In genomic region chr2:65024149-65024829, GRCh38 we compare ENCODE assay signal across 12 cellular contexts. TPM values are rescaled to one million over a fixed set of nuclear protein-coding genes. Genes with fewer than 3 reads are reported as not detected.
A peak's percentile ranks its signal among the peaks of the same experiment; 100 is the strongest.
DNase-seq lines count a peak whose midpoint lies in the region; ATAC-seq, FAIRE-seq and TF ChIP-seq lines count a peak whose summit lies in the region.
"Had no signal": no experiment of that assay in that cellular context is flagged by ENCODE, and none has a peak within 500 bp of the region (broad histone marks: within the 10 kb centered on the region; RNA-seq: fewer than 3 reads in every experiment).

No MANE protein-coding gene starts in this region.

- H3K79me2 ChIP-seq in keratinocyte (ENCODE audit: control insufficient read depth, insufficient read depth, low read length) (no peaks in the 10 kb centered on the region), hepatocyte (no peaks in the 10 kb centered on the region)

- H3K9me2 ChIP-seq in hepatocyte (replicated peaks; ENCODE audit: insufficient read depth): no peaks in the 10 kb centered on the region

- H3K36me3 ChIP-seq in keratinocyte (ENCODE audit: control insufficient read depth in 2 of 2, extremely low read depth in 1 of 2, insufficient read depth in 2 of 2, low read length in 2 of 2): peaks cover 5 to 14% of the 10 kb centered on the region in 2 experiments
- H3K36me3 ChIP-seq in hepatocyte (replicated peaks; ENCODE audit: insufficient read depth, low read depth): no peaks in the 10 kb centered on the region

- POLR2A ChIA-PET in activated B cell treated with CpG ODN at 0.5 μM for 24 hours (lab: Charles Lee): interaction anchor here (0.8 to 5.3 kb wide), 6 partner anchors 9 to 106 kb away, joined by 3 to 76 read pairs (median 6); partner anchors contain the start of gene SLC1A4

- no peaks in the 10 kb centered on the region for H3K27me3 Mint-ChIP-seq in activated B cell treated with CpG ODN at 0.5 μM for 24 hours
- H3K27me3 Mint-ChIP-seq: activated CD4-positive, alpha-beta T cell treated with anti-CD3 and anti-CD28 coated beads, Interleukin-2, amount 10 ng/mL, durations not matched to agents 7 days and 5 days had no signal

- H3K9me3 Mint-ChIP-seq in activated B cell treated with CpG ODN at 0.5 μM for 24 hours: no peaks in the 10 kb centered on the region
- H3K9me3 Mint-ChIP-seq: activated CD4-positive, alpha-beta T cell treated with anti-CD3 and anti-CD28 coated beads, Interleukin-2, amount 10 ng/mL, durations not matched to agents 7 days and 5 days had no signal

- DNase-seq in AG09319 (ENCODE audit: extremely low read depth, low read depth) (peak; percentile 53), HPDE6-E6E7 (ENCODE audit: extremely low spot score) (peak; percentile 37), activated B cell treated with CpG ODN at 0.5 μM for 24 hours (no peak), keratinocyte (ENCODE audit: low read depth, low spot score) (peak; percentile 81), hepatocyte (ENCODE audit: low spot score) (no peak), GM19238 (ENCODE audit: insufficient read length, low spot score) (no peak), amniotic stem cell (lab: John Stamatoyannopoulos, UW) (no peak)
- DNase-seq: activated CD4-positive, alpha-beta T cell treated with anti-CD3 and anti-CD28 coated beads, Interleukin-2, amount 10 ng/mL, durations not matched to agents 7 days and 5 days; foreskin melanocyte; retina had no signal

- H3K4me3 Mint-ChIP-seq in activated B cell treated with CpG ODN at 0.5 μM for 24 hours: peak overlapping the region; percentile 29
- H3K4me3 Mint-ChIP-seq: activated CD4-positive, alpha-beta T cell treated with anti-CD3 and anti-CD28 coated beads, Interleukin-2, amount 10 ng/mL, durations not matched to agents 7 days and 5 days had no signal

- peaks cover 22% of the 10 kb centered on the region for H3K4me1 ChIP-seq in keratinocyte (ENCODE audit: control insufficient read depth, extremely low read depth, insufficient read depth, low read length)
- peaks cover 10% of the 10 kb centered on the region for H3K4me1 ChIP-seq in hepatocyte (ENCODE audit: insufficient read depth)

- no peaks in the 10 kb centered on the region for H3K27me3 ChIP-seq in keratinocyte (ENCODE audit: control insufficient read depth, extremely low read depth, insufficient read depth, low read length)
- no peaks in the 10 kb centered on the region for H3K27me3 ChIP-seq in hepatocyte

- H3K27ac ChIP-seq in keratinocyte (ENCODE audit: control insufficient read depth, insufficient read depth, low read length) (peak overlapping the region; percentile 84), hepatocyte (no peak overlapping the region)

- H3K9ac ChIP-seq in keratinocyte (ENCODE audit: control insufficient read depth, extremely low read depth, insufficient read depth, low read length): peak overlapping the region; percentile 30

- H3K4me3 ChIP-seq in keratinocyte (ENCODE audit: control insufficient read depth in 2 of 3, extremely low read depth in 1 of 3, insufficient read depth in 2 of 3, low read depth in 1 of 3, low read length in 3 of 3) (no peak overlapping the region), hepatocyte (no peak overlapping the region)

- no peaks in the 10 kb centered on the region for H3K9me1 ChIP-seq in keratinocyte (ENCODE audit: control insufficient read depth, extremely low read depth, insufficient read depth, low read length)

- ATAC-seq in activated B cell treated with CpG ODN at 0.5 μM for 24 hours (ENCODE audit: low read depth) (no peak), GM18873 (IDR thresholded peaks at IDR 0.05; ENCODE audit: low FRiP score, unreplicated experiment) (no peak)
- ATAC-seq: Right ventricle myocardium inferior had no signal

- no peaks in the 10 kb centered on the region for H3K9me3 ChIP-seq in keratinocyte (ENCODE audit: control insufficient read depth, low read depth, low read length)
- no peaks in the 10 kb centered on the region for H3K9me3 ChIP-seq in hepatocyte (ENCODE audit: low read depth)

- peak overlapping the region; percentile 63 for H3K27ac Mint-ChIP-seq in activated B cell treated with CpG ODN at 0.5 μM for 24 hours
- H3K27ac Mint-ChIP-seq: activated CD4-positive, alpha-beta T cell treated with anti-CD3 and anti-CD28 coated beads, Interleukin-2, amount 10 ng/mL, durations not matched to agents 7 days and 5 days had no signal

- H3K4me1 Mint-ChIP-seq in activated B cell treated with CpG ODN at 0.5 μM for 24 hours: peaks cover 58% of the 10 kb centered on the region

- H2AFZ ChIP-seq in keratinocyte (ENCODE audit: control insufficient read depth, low read length) (peak overlapping the region; percentile 39), hepatocyte (no peak overlapping the region)

- WGBS in hepatocyte (ENCODE audit: low lambda C conversion rate, missing lambda C conversion rate): 83% methylated on average over 7 of the region's 7 CpGs

- intact Hi-C loops in activated B cell treated with CpG ODN at 0.5 μM for 24 hours (cut with micrococcal nuclease): no loop called here

- FAIRE-seq in keratinocyte (lab: Jason Lieb, UNC): peak; percentile 96

- H3K4me2 ChIP-seq in keratinocyte (ENCODE audit: control insufficient read depth, extremely low read depth, insufficient read depth, low read depth, low read length) (peak overlapping the region; percentile 25), hepatocyte (no peak overlapping the region)

- dilution Hi-C loops in keratinocyte (cut with MboI; ENCODE audit: extremely low pct_ligation_motif_present, low sequenced_read_pairs): no loop called here

- CTCF ChIA-PET in activated B cell treated with CpG ODN at 0.5 μM for 24 hours (lab: Charles Lee): interaction anchor here (1.4 kb wide), 1 partner anchor 106 kb away, joined by 4 read pairs; no protein-coding TSS in a partner anchor

- TF ChIP-seq CTCF in AG09319 (IDR thresholded peaks at IDR 0.05; ENCODE audit: low read depth, low read length) (no peak), activated B cell treated with CpG ODN at 0.5 μM for 24 hours (IDR thresholded peaks at IDR 0.05) (no peak), keratinocyte (optimal IDR thresholded peaks at IDR 0.05 in 1 of 3, IDR thresholded peaks at IDR 0.05 in 1 of 3, conservative IDR thresholded peaks at IDR 0.05 in 1 of 3; ENCODE audit: extremely low read depth in 1 of 3, insufficient read depth in 2 of 3, low read length in 3 of 3) (no peak), hepatocyte (IDR thresholded peaks at IDR 0.05; ENCODE audit: poor library complexity) (no peak)

- peaks cover 47% of the 10 kb centered on the region for H3K36me3 Mint-ChIP-seq in activated B cell treated with CpG ODN at 0.5 μM for 24 hours (ENCODE audit: low read depth)

- H4K20me1 ChIP-seq in keratinocyte (ENCODE audit: control insufficient read depth, extremely low read depth, insufficient read depth, low read length) (no peaks in the 10 kb centered on the region), hepatocyte (ENCODE audit: insufficient read depth, poor library complexity, severe bottlenecking) (no peaks in the 10 kb centered on the region)

RNA-seq across cellular contexts. Expression of gene CEP68, which starts 31.9 kb away (rescaled TPM):
- 16.6 and 17.9 TPM in 2 replicates for total RNA-seq in activated B cell treated with CpG ODN at 0.5 μM for 24 hours
- polyA plus RNA-seq in keratinocyte: 3.9 to 5.5 TPM (median 4.1 TPM) in 3 replicates
- 2.3 TPM for polyA plus RNA-seq in keratinocyte (2011; ENCODE audit: low read depth)
- 3.8 and 4.3 TPM in 2 replicates for polyA plus RNA-seq in keratinocyte (2011; cell fraction: cytosol; rRNA removed)
- polyA plus RNA-seq in keratinocyte (2011; cell fraction: nucleus; rRNA removed): 4.6 and 5.7 TPM in 2 replicates
- 3.1 and 3.5 TPM in 2 replicates for polyA plus RNA-seq in keratinocyte (2012; ENCODE audit: low replicate concordance)
- 4.8 to 8.3 TPM (median 5.3 TPM) in 3 replicates for polyA minus RNA-seq in keratinocyte
- polyA minus RNA-seq in keratinocyte (2011; cell fraction: cytosol; rRNA and poly(A)+ RNA removed): 1.9 TPM
- polyA minus RNA-seq in keratinocyte (2011; cell fraction: nucleus; rRNA and poly(A)+ RNA removed): 3.5 and 3.6 TPM in 2 replicates
- total RNA-seq in hepatocyte: 7.6 and 8.2 TPM in 2 replicates
- 9.4 and 9.8 TPM in 2 replicates for polyA plus RNA-seq in hepatocyte

RNA-seq across cellular contexts. Expression of gene SLC1A4, which starts 35.1 kb away (rescaled TPM):
- total RNA-seq in activated B cell treated with CpG ODN at 0.5 μM for 24 hours (32.1 and 35.4 TPM in 2 replicates), hepatocyte (17.8 and 23.0 TPM in 2 replicates)
- polyA plus RNA-seq in keratinocyte (6.3 to 9.2 TPM (median 8.2 TPM) in 3 replicates), hepatocyte (11.8 and 14.2 TPM in 2 replicates)
- 8.0 TPM for polyA plus RNA-seq in keratinocyte (2011; ENCODE audit: low read depth)
- 6.0 and 7.4 TPM in 2 replicates for polyA plus RNA-seq in keratinocyte (2011; cell fraction: cytosol; rRNA removed)
- 16.6 and 17.1 TPM in 2 replicates for polyA plus RNA-seq in keratinocyte (2011; cell fraction: nucleus; rRNA removed)
- 8.3 and 9.0 TPM in 2 replicates for polyA plus RNA-seq in keratinocyte (2012; ENCODE audit: low replicate concordance)
- 14.6 to 32.8 TPM (median 16.0 TPM) in 3 replicates for polyA minus RNA-seq in keratinocyte
- 16.1 TPM for polyA minus RNA-seq in keratinocyte (2011; cell fraction: cytosol; rRNA and poly(A)+ RNA removed)
- polyA minus RNA-seq in keratinocyte (2011; cell fraction: nucleus; rRNA and poly(A)+ RNA removed): 15.9 and 19.9 TPM in 2 replicates

Comparison
In these comparisons a context has a peak if more than half of its experiments do, and no peak if none do; other contexts are left out.
1. DNase-seq: peak in AG09319 (single experiment), HPDE6-E6E7 (single experiment) and keratinocyte (single experiment); none in activated B cell treated with CpG ODN at 0.5 μM for 24 hours (single experiment), hepatocyte (single experiment), GM19238 (single experiment) and amniotic stem cell (single experiment).